ENCODE assay signal across 1 cellular context in the genomic region with DNA sequence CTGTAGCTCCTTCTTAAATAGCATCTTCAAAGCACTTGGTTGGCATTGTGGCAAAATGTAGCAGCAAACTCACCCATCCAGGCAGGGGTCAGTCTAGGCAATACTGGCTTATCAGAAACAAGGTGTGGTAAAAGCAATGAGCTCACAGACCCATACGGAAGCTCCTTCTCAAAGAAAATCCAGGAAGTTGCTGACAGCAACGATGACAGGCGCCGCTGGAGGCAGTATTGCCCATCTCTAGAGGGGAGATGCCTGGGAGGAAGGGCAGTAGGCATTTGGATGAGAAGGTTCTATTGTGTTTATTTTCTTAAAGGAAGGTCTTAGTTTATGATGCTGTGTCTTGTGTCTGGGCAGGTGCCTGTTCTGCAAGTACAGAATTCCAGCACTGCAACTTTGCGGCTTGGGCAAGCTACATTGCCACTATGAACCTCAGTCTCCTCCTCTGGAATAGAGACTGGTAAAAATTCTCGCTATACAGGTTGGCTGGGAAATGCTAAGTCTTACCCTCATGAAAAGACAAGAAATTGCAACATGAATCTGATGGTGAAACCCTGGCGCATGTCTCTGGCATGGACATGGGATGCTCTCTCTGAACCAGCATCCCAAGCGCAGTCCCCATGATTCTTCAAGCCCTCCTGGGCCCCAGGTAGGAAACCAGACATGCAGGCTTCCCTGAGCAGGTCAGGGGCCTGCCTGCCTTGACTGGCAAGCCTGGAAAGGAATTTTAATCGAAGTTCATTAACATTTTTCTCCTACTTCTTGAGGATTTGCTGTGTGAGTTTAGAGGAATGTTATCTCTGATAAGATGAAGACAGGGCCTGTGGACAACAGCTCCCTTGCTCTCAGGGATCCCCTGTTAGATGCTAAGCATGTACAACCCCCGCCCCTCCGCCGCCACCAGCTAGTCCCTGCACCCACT.
A peak's percentile ranks its signal among the peaks of the same experiment; 100 is the strongest.
TF ChIP-seq lines count a peak whose summit lies in the region.

No MANE protein-coding gene starts in this region.

TF ChIP-seq in K562, 482 proteins besides CTCF, POLR2A, EP300 and RAD21 (continued from another document and continues in another):
- TF ChIP-seq, protein P1, sequence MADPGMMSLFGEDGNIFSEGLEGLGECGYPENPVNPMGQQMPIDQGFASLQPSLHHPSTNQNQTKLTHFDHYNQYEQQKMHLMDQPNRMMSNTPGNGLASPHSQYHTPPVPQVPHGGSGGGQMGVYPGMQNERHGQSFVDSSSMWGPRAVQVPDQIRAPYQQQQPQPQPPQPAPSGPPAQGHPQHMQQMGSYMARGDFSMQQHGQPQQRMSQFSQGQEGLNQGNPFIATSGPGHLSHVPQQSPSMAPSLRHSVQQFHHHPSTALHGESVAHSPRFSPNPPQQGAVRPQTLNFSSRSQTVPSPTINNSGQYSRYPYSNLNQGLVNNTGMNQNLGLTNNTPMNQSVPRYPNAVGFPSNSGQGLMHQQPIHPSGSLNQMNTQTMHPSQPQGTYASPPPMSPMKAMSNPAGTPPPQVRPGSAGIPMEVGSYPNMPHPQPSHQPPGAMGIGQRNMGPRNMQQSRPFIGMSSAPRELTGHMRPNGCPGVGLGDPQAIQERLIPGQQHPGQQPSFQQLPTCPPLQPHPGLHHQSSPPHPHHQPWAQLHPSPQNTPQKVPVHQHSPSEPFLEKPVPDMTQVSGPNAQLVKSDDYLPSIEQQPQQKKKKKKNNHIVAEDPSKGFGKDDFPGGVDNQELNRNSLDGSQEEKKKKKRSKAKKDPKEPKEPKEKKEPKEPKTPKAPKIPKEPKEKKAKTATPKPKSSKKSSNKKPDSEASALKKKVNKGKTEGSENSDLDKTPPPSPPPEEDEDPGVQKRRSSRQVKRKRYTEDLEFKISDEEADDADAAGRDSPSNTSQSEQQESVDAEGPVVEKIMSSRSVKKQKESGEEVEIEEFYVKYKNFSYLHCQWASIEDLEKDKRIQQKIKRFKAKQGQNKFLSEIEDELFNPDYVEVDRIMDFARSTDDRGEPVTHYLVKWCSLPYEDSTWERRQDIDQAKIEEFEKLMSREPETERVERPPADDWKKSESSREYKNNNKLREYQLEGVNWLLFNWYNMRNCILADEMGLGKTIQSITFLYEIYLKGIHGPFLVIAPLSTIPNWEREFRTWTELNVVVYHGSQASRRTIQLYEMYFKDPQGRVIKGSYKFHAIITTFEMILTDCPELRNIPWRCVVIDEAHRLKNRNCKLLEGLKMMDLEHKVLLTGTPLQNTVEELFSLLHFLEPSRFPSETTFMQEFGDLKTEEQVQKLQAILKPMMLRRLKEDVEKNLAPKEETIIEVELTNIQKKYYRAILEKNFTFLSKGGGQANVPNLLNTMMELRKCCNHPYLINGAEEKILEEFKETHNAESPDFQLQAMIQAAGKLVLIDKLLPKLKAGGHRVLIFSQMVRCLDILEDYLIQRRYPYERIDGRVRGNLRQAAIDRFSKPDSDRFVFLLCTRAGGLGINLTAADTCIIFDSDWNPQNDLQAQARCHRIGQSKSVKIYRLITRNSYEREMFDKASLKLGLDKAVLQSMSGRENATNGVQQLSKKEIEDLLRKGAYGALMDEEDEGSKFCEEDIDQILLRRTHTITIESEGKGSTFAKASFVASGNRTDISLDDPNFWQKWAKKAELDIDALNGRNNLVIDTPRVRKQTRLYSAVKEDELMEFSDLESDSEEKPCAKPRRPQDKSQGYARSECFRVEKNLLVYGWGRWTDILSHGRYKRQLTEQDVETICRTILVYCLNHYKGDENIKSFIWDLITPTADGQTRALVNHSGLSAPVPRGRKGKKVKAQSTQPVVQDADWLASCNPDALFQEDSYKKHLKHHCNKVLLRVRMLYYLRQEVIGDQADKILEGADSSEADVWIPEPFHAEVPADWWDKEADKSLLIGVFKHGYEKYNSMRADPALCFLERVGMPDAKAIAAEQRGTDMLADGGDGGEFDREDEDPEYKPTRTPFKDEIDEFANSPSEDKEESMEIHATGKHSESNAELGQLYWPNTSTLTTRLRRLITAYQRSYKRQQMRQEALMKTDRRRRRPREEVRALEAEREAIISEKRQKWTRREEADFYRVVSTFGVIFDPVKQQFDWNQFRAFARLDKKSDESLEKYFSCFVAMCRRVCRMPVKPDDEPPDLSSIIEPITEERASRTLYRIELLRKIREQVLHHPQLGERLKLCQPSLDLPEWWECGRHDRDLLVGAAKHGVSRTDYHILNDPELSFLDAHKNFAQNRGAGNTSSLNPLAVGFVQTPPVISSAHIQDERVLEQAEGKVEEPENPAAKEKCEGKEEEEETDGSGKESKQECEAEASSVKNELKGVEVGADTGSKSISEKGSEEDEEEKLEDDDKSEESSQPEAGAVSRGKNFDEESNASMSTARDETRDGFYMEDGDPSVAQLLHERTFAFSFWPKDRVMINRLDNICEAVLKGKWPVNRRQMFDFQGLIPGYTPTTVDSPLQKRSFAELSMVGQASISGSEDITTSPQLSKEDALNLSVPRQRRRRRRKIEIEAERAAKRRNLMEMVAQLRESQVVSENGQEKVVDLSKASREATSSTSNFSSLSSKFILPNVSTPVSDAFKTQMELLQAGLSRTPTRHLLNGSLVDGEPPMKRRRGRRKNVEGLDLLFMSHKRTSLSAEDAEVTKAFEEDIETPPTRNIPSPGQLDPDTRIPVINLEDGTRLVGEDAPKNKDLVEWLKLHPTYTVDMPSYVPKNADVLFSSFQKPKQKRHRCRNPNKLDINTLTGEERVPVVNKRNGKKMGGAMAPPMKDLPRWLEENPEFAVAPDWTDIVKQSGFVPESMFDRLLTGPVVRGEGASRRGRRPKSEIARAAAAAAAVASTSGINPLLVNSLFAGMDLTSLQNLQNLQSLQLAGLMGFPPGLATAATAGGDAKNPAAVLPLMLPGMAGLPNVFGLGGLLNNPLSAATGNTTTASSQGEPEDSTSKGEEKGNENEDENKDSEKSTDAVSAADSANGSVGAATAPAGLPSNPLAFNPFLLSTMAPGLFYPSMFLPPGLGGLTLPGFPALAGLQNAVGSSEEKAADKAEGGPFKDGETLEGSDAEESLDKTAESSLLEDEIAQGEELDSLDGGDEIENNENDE (IDR thresholded peaks at IDR 0.05; ENCODE audit: low read depth, low read length): no peak
- TF ChIP-seq SETDB1 (IDR thresholded peaks at IDR 0.05; ENCODE audit: low read length): no peak
- TF ChIP-seq DACH1 (IDR thresholded peaks at IDR 0.05; ENCODE audit: partially characterized antibody): no peak
- no peak for TF ChIP-seq L3MBTL2 (IDR thresholded peaks at IDR 0.05)
- no peak for TF ChIP-seq PYGO2 (tag; IDR thresholded peaks at IDR 0.05)
- TF ChIP-seq PML (IDR thresholded peaks at IDR 0.05; ENCODE audit: low read length): no peak
- TF ChIP-seq ZNF133 (CRISPR knock-in tag; IDR thresholded peaks at IDR 0.05): no peak
- no peak for TF ChIP-seq ZNF165 (CRISPR knock-in tag; IDR thresholded peaks at IDR 0.05; ENCODE audit: borderline replicate concordance)
- TF ChIP-seq ELF1 (tag; IDR thresholded peaks at IDR 0.05): peak; percentile 93
- no peak for TF ChIP-seq TCF15 (CRISPR knock-in tag; IDR thresholded peaks at IDR 0.05)
- TF ChIP-seq, protein P2, sequence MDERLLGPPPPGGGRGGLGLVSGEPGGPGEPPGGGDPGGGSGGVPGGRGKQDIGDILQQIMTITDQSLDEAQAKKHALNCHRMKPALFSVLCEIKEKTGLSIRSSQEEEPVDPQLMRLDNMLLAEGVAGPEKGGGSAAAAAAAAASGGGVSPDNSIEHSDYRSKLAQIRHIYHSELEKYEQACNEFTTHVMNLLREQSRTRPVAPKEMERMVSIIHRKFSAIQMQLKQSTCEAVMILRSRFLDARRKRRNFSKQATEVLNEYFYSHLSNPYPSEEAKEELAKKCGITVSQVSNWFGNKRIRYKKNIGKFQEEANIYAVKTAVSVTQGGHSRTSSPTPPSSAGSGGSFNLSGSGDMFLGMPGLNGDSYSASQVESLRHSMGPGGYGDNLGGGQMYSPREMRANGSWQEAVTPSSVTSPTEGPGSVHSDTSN (CRISPR knock-in tag; IDR thresholded peaks at IDR 0.05; ENCODE audit: low read depth): no peak
- TF ChIP-seq, protein P2 (tag; conservative IDR thresholded peaks at IDR 0.05; ENCODE audit: low read depth): peak; percentile 44; the same call in 1 of the 2 replicates
- TF ChIP-seq ELF2 (CRISPR knock-in tag; IDR thresholded peaks at IDR 0.05): peak; percentile 29; the same call in 1 of the 2 replicates
- TF ChIP-seq, protein P3, sequence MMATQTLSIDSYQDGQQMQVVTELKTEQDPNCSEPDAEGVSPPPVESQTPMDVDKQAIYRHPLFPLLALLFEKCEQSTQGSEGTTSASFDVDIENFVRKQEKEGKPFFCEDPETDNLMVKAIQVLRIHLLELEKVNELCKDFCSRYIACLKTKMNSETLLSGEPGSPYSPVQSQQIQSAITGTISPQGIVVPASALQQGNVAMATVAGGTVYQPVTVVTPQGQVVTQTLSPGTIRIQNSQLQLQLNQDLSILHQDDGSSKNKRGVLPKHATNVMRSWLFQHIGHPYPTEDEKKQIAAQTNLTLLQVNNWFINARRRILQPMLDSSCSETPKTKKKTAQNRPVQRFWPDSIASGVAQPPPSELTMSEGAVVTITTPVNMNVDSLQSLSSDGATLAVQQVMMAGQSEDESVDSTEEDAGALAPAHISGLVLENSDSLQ (IDR thresholded peaks at IDR 0.05): peak; percentile 85
- TF ChIP-seq ETV1 (tag; conservative IDR thresholded peaks at IDR 0.05; ENCODE audit: low read depth): 0 out of 2 replicates have a peak, but pooled peaks have one; percentile 20
- TF ChIP-seq, protein P4, sequence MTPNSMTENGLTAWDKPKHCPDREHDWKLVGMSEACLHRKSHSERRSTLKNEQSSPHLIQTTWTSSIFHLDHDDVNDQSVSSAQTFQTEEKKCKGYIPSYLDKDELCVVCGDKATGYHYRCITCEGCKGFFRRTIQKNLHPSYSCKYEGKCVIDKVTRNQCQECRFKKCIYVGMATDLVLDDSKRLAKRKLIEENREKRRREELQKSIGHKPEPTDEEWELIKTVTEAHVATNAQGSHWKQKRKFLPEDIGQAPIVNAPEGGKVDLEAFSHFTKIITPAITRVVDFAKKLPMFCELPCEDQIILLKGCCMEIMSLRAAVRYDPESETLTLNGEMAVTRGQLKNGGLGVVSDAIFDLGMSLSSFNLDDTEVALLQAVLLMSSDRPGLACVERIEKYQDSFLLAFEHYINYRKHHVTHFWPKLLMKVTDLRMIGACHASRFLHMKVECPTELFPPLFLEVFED (CRISPR knock-in tag; conservative IDR thresholded peaks at IDR 0.05): no peak
- no peak for TF ChIP-seq TCF3 (CRISPR knock-in tag; IDR thresholded peaks at IDR 0.05)
- TF ChIP-seq SMC3 (conservative IDR thresholded peaks at IDR 0.05; ENCODE audit: insufficient read depth, low read depth, low read length): peak; percentile 39; the same call in 1 of the 2 replicates
- TF ChIP-seq, protein P5, sequence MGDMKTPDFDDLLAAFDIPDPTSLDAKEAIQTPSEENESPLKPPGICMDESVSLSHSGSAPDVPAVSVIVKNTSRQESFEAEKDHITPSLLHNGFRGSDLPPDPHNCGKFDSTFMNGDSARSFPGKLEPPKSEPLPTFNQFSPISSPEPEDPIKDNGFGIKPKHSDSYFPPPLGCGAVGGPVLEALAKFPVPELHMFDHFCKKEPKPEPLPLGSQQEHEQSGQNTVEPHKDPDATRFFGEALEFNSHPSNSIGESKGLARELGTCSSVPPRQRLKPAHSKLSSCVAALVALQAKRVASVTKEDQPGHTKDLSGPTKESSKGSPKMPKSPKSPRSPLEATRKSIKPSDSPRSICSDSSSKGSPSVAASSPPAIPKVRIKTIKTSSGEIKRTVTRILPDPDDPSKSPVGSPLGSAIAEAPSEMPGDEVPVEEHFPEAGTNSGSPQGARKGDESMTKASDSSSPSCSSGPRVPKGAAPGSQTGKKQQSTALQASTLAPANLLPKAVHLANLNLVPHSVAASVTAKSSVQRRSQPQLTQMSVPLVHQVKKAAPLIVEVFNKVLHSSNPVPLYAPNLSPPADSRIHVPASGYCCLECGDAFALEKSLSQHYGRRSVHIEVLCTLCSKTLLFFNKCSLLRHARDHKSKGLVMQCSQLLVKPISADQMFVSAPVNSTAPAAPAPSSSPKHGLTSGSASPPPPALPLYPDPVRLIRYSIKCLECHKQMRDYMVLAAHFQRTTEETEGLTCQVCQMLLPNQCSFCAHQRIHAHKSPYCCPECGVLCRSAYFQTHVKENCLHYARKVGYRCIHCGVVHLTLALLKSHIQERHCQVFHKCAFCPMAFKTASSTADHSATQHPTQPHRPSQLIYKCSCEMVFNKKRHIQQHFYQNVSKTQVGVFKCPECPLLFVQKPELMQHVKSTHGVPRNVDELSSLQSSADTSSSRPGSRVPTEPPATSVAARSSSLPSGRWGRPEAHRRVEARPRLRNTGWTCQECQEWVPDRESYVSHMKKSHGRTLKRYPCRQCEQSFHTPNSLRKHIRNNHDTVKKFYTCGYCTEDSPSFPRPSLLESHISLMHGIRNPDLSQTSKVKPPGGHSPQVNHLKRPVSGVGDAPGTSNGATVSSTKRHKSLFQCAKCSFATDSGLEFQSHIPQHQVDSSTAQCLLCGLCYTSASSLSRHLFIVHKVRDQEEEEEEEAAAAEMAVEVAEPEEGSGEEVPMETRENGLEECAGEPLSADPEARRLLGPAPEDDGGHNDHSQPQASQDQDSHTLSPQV (IDR thresholded peaks at IDR 0.05): no peak
- TF ChIP-seq REST (CRISPR knock-in tag; IDR thresholded peaks at IDR 0.05; ENCODE audit: low read depth): no peak
- TF ChIP-seq CREB1 (IDR thresholded peaks at IDR 0.05): no peak
- TF ChIP-seq CREB1 (CRISPR knock-in tag; IDR thresholded peaks at IDR 0.05): peak; percentile 41; the same call in 1 of the 2 replicates
- 0 out of 2 replicates have a peak, but pooled peaks have one; percentile 22 for TF ChIP-seq ELF4 (CRISPR knock-in tag; IDR thresholded peaks at IDR 0.05)
